In the genomic region with DNA sequence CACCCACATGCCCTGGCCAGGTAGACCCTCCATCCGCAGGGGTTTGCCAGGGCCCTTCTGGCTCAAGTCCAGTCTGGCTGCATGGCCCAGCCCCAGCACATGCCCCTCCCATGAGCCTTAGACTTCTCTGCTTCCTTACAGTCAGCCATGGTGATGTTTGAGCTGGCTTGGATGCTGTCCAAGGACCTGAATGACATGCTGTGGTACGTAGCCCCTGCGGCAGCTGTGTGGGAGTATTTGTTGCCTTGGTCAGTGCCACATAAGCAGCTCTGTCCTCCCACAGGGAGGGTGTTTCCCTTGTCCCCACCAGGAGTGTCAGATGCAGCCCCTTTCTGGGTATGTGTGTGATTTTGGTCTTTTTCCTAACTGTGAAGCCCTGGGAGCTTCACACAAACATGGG, we compare ENCODE assay signal across 3 cellular contexts.
TF ChIP-seq lines count a peak whose summit lies in the region.

No MANE protein-coding gene starts in this region.

TF ChIP-seq in endothelial cell of umbilical vein, 7 proteins besides CTCF, POLR2A, EP300 and RAD21:
- TF ChIP-seq JUN (IDR thresholded peaks at IDR 0.05; ENCODE audit: borderline replicate concordance, insufficient read depth, insufficient read length, low read depth) (no peak), GATA2 (IDR thresholded peaks at IDR 0.05; ENCODE audit: insufficient read depth, insufficient read length, low read depth, low read length) (no peak), POLR2AphosphoS5 (IDR thresholded peaks at IDR 0.05; ENCODE audit: insufficient read depth, low read depth, low read length) (no peak), FOS (IDR thresholded peaks at IDR 0.05; ENCODE audit: borderline replicate concordance, insufficient read depth, low read length) (no peak), MAX (IDR thresholded peaks at IDR 0.05; ENCODE audit: insufficient read depth, insufficient read length) (no peak), EZH2 (IDR thresholded peaks at IDR 0.05; ENCODE audit: borderline replicate concordance, low read depth, low read length, severe bottlenecking) (no peak), MYC (IDR thresholded peaks at IDR 0.05; ENCODE audit: low read depth, low read length) (no peak)
TF ChIP-seq in endothelial cell of umbilical vein: peak in this region for 0.

TF ChIP-seq in HepG2, 621 proteins besides CTCF, POLR2A, EP300 and RAD21:
- TF ChIP-seq, protein P1, sequence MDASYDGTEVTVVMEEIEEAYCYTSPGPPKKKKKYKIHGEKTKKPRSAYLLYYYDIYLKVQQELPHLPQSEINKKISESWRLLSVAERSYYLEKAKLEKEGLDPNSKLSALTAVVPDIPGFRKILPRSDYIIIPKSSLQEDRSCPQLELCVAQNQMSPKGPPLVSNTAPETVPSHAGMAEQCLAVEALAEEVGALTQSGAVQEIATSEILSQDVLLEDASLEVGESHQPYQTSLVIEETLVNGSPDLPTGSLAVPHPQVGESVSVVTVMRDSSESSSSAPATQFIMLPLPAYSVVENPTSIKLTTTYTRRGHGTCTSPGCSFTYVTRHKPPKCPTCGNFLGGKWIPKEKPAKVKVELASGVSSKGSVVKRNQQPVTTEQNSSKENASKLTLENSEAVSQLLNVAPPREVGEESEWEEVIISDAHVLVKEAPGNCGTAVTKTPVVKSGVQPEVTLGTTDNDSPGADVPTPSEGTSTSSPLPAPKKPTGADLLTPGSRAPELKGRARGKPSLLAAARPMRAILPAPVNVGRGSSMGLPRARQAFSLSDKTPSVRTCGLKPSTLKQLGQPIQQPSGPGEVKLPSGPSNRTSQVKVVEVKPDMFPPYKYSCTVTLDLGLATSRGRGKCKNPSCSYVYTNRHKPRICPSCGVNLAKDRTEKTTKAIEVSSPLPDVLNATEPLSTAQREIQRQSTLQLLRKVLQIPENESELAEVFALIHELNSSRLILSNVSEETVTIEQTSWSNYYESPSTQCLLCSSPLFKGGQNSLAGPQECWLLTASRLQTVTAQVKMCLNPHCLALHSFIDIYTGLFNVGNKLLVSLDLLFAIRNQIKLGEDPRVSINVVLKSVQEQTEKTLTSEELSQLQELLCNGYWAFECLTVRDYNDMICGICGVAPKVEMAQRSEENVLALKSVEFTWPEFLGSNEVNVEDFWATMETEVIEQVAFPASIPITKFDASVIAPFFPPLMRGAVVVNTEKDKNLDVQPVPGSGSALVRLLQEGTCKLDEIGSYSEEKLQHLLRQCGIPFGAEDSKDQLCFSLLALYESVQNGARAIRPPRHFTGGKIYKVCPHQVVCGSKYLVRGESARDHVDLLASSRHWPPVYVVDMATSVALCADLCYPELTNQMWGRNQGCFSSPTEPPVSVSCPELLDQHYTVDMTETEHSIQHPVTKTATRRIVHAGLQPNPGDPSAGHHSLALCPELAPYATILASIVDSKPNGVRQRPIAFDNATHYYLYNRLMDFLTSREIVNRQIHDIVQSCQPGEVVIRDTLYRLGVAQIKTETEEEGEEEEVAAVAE (CRISPR knock-in tag; IDR thresholded peaks at IDR 0.05; ENCODE audit: borderline replicate concordance) = no peak
- TF ChIP-seq SKI (IDR thresholded peaks at IDR 0.05; ENCODE audit: partially characterized antibody) (no peak), ZZZ3 (CRISPR knock-in tag; IDR thresholded peaks at IDR 0.05; ENCODE audit: borderline replicate concordance) (no peak), ZNF451 (CRISPR knock-in tag; IDR thresholded peaks at IDR 0.05) (no peak), NCOA1 (CRISPR knock-in tag; IDR thresholded peaks at IDR 0.05) (no peak), HMGA1 (CRISPR knock-in tag; conservative IDR thresholded peaks at IDR 0.05) (no peak), NFYB (CRISPR knock-in tag; IDR thresholded peaks at IDR 0.05) (no peak), ZNF224 (CRISPR knock-in tag; IDR thresholded peaks at IDR 0.05) (no peak), MED1 (CRISPR knock-in tag; IDR thresholded peaks at IDR 0.05) (no peak), EHMT2 (IDR thresholded peaks at IDR 0.05; ENCODE audit: borderline replicate concordance, low read depth, low read length) (no peak), ZNF841 (CRISPR knock-in tag; IDR thresholded peaks at IDR 0.05; ENCODE audit: borderline replicate concordance) (no peak), ZNF737 (CRISPR knock-in tag; IDR thresholded peaks at IDR 0.05; ENCODE audit: borderline replicate concordance) (no peak), ZSCAN31 (CRISPR knock-in tag; IDR thresholded peaks at IDR 0.05; ENCODE audit: low read depth) (no peak)

TF ChIP-seq in GM12891, 5 proteins besides CTCF, POLR2A, EP300 and RAD21:
- TF ChIP-seq TAF1 (IDR thresholded peaks at IDR 0.05; ENCODE audit: low read depth, low read length) (no peak), SPI1 (IDR thresholded peaks at IDR 0.05; ENCODE audit: low read depth, low read length) (no peak), POU2F2 (IDR thresholded peaks at IDR 0.05; ENCODE audit: low read depth, low read length) (no peak), POLR2AphosphoS5 (IDR thresholded peaks at IDR 0.05; ENCODE audit: low read depth, low read length) (no peak), PAX5 (IDR thresholded peaks at IDR 0.05; ENCODE audit: insufficient read depth, low read length, severe bottlenecking) (no peak)
